36 cellular contexts compared by ENCODE assay signal in the genomic region with DNA sequence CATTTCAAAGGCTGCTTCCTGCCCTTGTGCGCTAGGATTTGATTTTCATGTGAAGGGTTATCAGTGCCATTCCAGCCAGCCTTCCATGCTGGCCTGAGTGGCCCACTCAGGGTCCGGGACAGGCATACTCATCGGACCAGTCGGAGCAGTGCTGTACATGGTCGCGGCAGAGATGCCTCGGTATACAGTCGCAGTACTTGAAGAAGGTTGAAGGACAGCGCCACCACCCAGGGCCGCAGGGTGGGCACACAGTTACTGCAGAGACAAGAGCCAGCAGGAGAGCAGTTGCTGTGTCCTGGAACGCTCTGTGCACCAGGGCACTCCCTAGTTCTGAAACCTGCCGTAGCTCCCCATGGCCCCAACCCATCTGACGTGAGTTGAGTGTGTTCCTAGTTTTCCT. TPM values are rescaled to one million over a fixed set of nuclear protein-coding genes. Genes with fewer than 3 reads are reported as not detected.
"Had no signal": no experiment of that assay in that cellular context is flagged by ENCODE, and none has a peak within 500 bp of the region (broad histone marks: within the 10 kb centered on the region; RNA-seq: fewer than 3 reads in every experiment).

No MANE protein-coding gene starts in this region.

- H3K27ac ChIP-seq: adrenal gland, body of pancreas, breast epithelium, Peyer's patch, WERI-Rb-1 had no signal

- H3K36me3 ChIP-seq: adrenal gland, breast epithelium, Peyer's patch, WERI-Rb-1 had no signal

- H3K4me1 ChIP-seq: adrenal gland, body of pancreas, breast epithelium, Peyer's patch had no signal

- FAIRE-seq: astrocyte had no signal

- H3K4me3 ChIP-seq: adrenal gland, body of pancreas, breast epithelium, Peyer's patch had no signal

- H3K27me3 ChIP-seq: adrenal gland, body of pancreas, breast epithelium, Peyer's patch had no signal

- ATAC-seq: activated naive CD4-positive, alpha-beta T cell treated with anti-CD3 and anti-CD28 coated beads, Interleukin-2, amount 50 U/mL, for 72 hours; body of pancreas; PC-3 had no signal

- H3K9me3 ChIP-seq: adrenal gland, body of pancreas, breast epithelium, Peyer's patch had no signal

- DNase-seq: activated CD4-positive, alpha-beta memory T cell treated with anti-CD3 and anti-CD28 coated beads, Interleukin-2, amount 10 ng/mL, durations not matched to agents 7 days and 5 days; activated CD4-positive, alpha-beta T cell treated with anti-CD3 and anti-CD28 coated beads for 1 hour; activated CD4-positive, alpha-beta T cell treated with anti-CD3 and anti-CD28 coated beads for 48 hours; activated CD4-positive, CD25-positive, alpha-beta regulatory T cell; activated gamma-delta T cell; activated naive CD4-positive, alpha-beta T cell treated with Interleukin-2 at 50 U/mL for 16 hours; activated T-cell treated with anti-CD3 and anti-CD28 coated beads, Interleukin-2, amount 50 U/mL, for 24 hours; body of pancreas; NCI-H1092 treated with DMSO at 0.1 percent for 48 hours; NCI-H1417; NCI-H146; NCI-H187; NCI-H2029 treated with DMSO at 0.1 percent for 48 hours; NCI-H2171 treated with DMSO at 0.1 percent for 48 hours; NCI-H2227 treated with DMSO at 0.1 percent for 48 hours; NCI-H446; NCI-H510A treated with DMSO at 0.1 percent for 48 hours; NCI-H526 treated with DMSO at 0.1 percent for 48 hours; NCI-H774; PC-3; Peyer's patch; RPMI8226; SIG-M5; T1000; WERI-Rb-1 had no signal

RNA-seq across cellular contexts. Expression of gene LDLRAD1, which starts 9.1 kb away (rescaled TPM):
- total RNA-seq: activated CD4-positive, alpha-beta memory T cell treated with anti-CD3 and anti-CD28 coated beads, Interleukin-2, amount 10 ng/mL, durations not matched to agents 7 days and 5 days; activated CD8-positive, alpha-beta memory T cell treated with anti-CD3 and anti-CD28 coated beads for 36 hours; activated naive CD4-positive, alpha-beta T cell treated with anti-CD3 and anti-CD28 coated beads, Interleukin-2, amount 50 U/mL, for 72 hours; activated T-helper 2 cell treated with anti-CD3 and anti-CD28 coated beads, Interferon-gamma antibody, Interleukin-2, Interleukin-4, amounts not matched to agents 10 μg/mL and 5 μg/mL and 100 μg/mL, durations not matched to agents 14 hours and 24 hours and 36 hours; astrocyte; body of pancreas; breast epithelium; cardiac septum; M059J; PC-3; Peyer's patch; SK-MEL-5; T-helper 1 cell treated with Interleukin-12 subunit alpha and Interleukin-12 subunit beta and Interleukin-4 antibody, amounts not matched to agents 30 ng/mL and 1 ng/mL, for 36 hours; T-helper 2 cell treated with Interferon-gamma antibody and Interleukin-4, amounts not matched to agents 100 ng/mL and 5 ng/mL, for 36 hours had no signal
